Comparison of ENCODE assay signal across 5 cellular contexts in the genomic region with DNA sequence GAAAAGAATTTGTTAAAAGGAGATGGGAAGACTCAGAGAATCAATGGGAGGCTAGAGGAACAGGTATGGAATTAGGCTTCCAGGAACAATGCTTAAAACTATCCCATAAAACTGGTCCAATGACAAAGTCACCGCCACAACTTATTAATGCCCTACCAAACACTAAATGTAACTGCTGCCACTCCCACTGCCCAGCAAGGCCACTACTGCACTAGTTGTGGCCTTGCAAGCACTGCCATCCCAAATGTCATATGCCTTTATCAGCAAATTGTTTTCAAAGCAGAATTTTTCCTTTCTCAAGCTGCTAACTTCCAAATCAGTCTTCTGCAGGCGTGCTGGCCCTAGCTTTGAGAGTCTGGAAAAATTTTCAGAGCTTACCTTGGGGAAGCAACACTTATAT.
"Had no signal": no experiment of that assay in that cellular context is flagged by ENCODE, and none has a peak within 500 bp of the region (broad histone marks: within the 10 kb centered on the region; RNA-seq: fewer than 3 reads in every experiment).

No MANE protein-coding gene starts in this region.

- H3K27ac ChIP-seq: HL-60 had no signal

- ATAC-seq: HepG2, K562 had no signal

- FAIRE-seq: HepG2, HTR-8/SVneo, K562 had no signal

- DNase-seq: IMR-90 had no signal

- H3K4me3 ChIP-seq: K562 had no signal
